21 cellular contexts compared by ENCODE assay signal in genomic region chr19:16860996-16861395, GRCh38. TPM values are rescaled to one million over a fixed set of nuclear protein-coding genes. Genes with fewer than 3 reads are reported as not detected.
DNase-seq lines count a peak whose midpoint lies in the region; ATAC-seq and TF ChIP-seq lines count a peak whose summit lies in the region.
"Had no signal": no experiment of that assay in that cellular context is flagged by ENCODE, and none has a peak within 500 bp of the region (broad histone marks: within the 10 kb centered on the region; RNA-seq: fewer than 3 reads in every experiment).

No MANE protein-coding gene starts in this region.

- peaks cover 23% of the 10 kb centered on the region for H3K4me1 ChIP-seq in BLaER1
- H3K4me1 ChIP-seq in IMR-90 (ENCODE audit: control insufficient read depth, insufficient read depth, low read length): peaks cover 2% of the 10 kb centered on the region; the same call in 1 of the 2 replicates
- no peaks in the 10 kb centered on the region for H3K4me1 ChIP-seq in neural progenitor cell
- H3K4me1 ChIP-seq in endodermal cell (ENCODE audit: control insufficient read depth, insufficient read depth, low read length): no peaks in the 10 kb centered on the region
- H3K4me1 ChIP-seq: A549 had no signal

- H3K27me3 Mint-ChIP-seq in WTC11 (ENCODE audit: low read depth) (no peaks in the 10 kb centered on the region), neural progenitor cell (ENCODE audit: insufficient read depth, low read depth) (peaks cover 2% of the 10 kb centered on the region), endodermal cell (ENCODE audit: insufficient read depth) (no peaks in the 10 kb centered on the region)
- H3K27me3 Mint-ChIP-seq: CD4-positive, alpha-beta memory T cell had no signal

- no peak for TF ChIP-seq RAD21 in IMR-90 (IDR thresholded peaks at IDR 0.05; ENCODE audit: low read length)

- peaks cover 8 to 23% of the 10 kb centered on the region in 2 experiments; a peak in 3 of 4 replicates for H3K79me1 ChIP-seq in IMR-90 (ENCODE audit: low read depth in 1 of 2, low read length in 2 of 2)

- no peaks in the 10 kb centered on the region for H3F3A ChIP-seq in neural progenitor cell (ENCODE audit: low read depth)

- H4K91ac ChIP-seq in IMR-90 (ENCODE audit: insufficient read depth, low read depth, low read length): no peak overlapping the region

- intact Hi-C loops in IMR-90 (cut with micrococcal nuclease): no loop called here

- no peak overlapping the region for H2AK5ac ChIP-seq in IMR-90 (ENCODE audit: low read depth, low read length)

- CTCF ChIA-PET in IMR-90 (lab: Yijun Ruan, JAX): no interaction called here
- CTCF ChIA-PET in WTC11 (lab: Charles Lee): interaction anchor here (0.7 to 1.0 kb wide), 2 partner anchors 26 to 84 kb away, joined by 3 to 4 read pairs; no protein-coding TSS in a partner anchor

- H3K23ac ChIP-seq in IMR-90 (ENCODE audit: low read depth, low read length): no peak overlapping the region

- no TSS peak for BruUV-seq in IMR-90 (replicated peaks; lab: Mats Ljungman, UMichigan)

- H3K4me1 Mint-ChIP-seq in WTC11: no peaks in the 10 kb centered on the region
- peaks cover 3% of the 10 kb centered on the region for H3K4me1 Mint-ChIP-seq in neural progenitor cell
- H3K4me1 Mint-ChIP-seq in endodermal cell: no peaks in the 10 kb centered on the region
- H3K4me1 Mint-ChIP-seq: CD4-positive, alpha-beta memory T cell had no signal

- H3K27ac Mint-ChIP-seq in WTC11 (peak overlapping the region; percentile 49; the same call in 1 of the 2 replicates), neural progenitor cell (no peak overlapping the region), endodermal cell (no peak overlapping the region)
- H3K27ac Mint-ChIP-seq: CD4-positive, alpha-beta memory T cell had no signal

- H3K9ac ChIP-seq in BLaER1: no peak overlapping the region
- H3K9ac ChIP-seq in IMR-90 (ENCODE audit: low read depth, low read length): no peak overlapping the region
- no peak overlapping the region for H3K9ac ChIP-seq in neural progenitor cell
- no peak overlapping the region for H3K9ac ChIP-seq in endodermal cell (ENCODE audit: extremely low read depth, low read length, poor library complexity, severe bottlenecking)
- H3K9ac ChIP-seq: BLaER1 treated with 17β-estradiol and CSF1 and Interleukin-3, amounts not matched to agents 10 nM and 100 nM had no signal

- H3K9me3 Mint-ChIP-seq in WTC11 (no peaks in the 10 kb centered on the region), neural progenitor cell (no peaks in the 10 kb centered on the region), endodermal cell (no peaks in the 10 kb centered on the region)
- H3K9me3 Mint-ChIP-seq: CD4-positive, alpha-beta memory T cell had no signal

- POLR2A ChIA-PET in IMR-90 (lab: Charles Lee; ENCODE audit: unreplicated experiment): no interaction called here
- POLR2A ChIA-PET in WTC11 (lab: Charles Lee): no interaction called here

- H3K9me1 ChIP-seq in IMR-90 (ENCODE audit: insufficient read depth, low read length): peaks cover 3% of the 10 kb centered on the region; the same call in 1 of the 2 replicates

- no peak for TF ChIP-seq CTCF in IMR-90 (conservative IDR thresholded peaks at IDR 0.05; ENCODE audit: low read depth, low read length)
- TF ChIP-seq CTCF in WTC11 (IDR thresholded peaks at IDR 0.05): no peak
- TF ChIP-seq CTCF in neural progenitor cell (IDR thresholded peaks at IDR 0.05): no peak
- TF ChIP-seq CTCF in endodermal cell (conservative IDR thresholded peaks at IDR 0.05): no peak

- H2BK120ac ChIP-seq in IMR-90 (ENCODE audit: low read depth, low read length): no peak overlapping the region

- H3K36me3 ChIP-seq in BLaER1 (peaks cover 89% of the 10 kb centered on the region), IMR-90 (ENCODE audit: control insufficient read depth, insufficient read depth, low read length) (peaks cover 51% of the 10 kb centered on the region), neural progenitor cell (no peaks in the 10 kb centered on the region), endodermal cell (ENCODE audit: control insufficient read depth, insufficient read depth, low read length) (peaks cover 45% of the 10 kb centered on the region)

- H3K79me2 ChIP-seq in neural progenitor cell (ENCODE audit: low read depth): no peaks in the 10 kb centered on the region

- H3K56ac ChIP-seq in IMR-90 (ENCODE audit: extremely low read depth, insufficient read depth, low read length): no peak overlapping the region

- no peak overlapping the region for H3K4ac ChIP-seq in IMR-90 (ENCODE audit: low read depth, low read length)

- H3K18ac ChIP-seq in IMR-90 (ENCODE audit: low read depth, low read length): no peak overlapping the region

- no peak overlapping the region for H4K5ac ChIP-seq in IMR-90 (ENCODE audit: low read depth, low read length)

- no CpG with 5 or more reads among the region's 4 CpGs for WGBS in IMR-90 (ENCODE audit: extremely low coverage in 2 of 2, insufficient read length in 1 of 2), 2 experiments
- WGBS in endodermal cell (ENCODE audit: insufficient coverage in 1 of 2, insufficient read length in 1 of 2), 2 experiments: 94 to 100% methylated on average over 2 to 4 of the region's 4 CpGs

- H3K4me2 ChIP-seq in BLaER1 (no peak overlapping the region), IMR-90 (ENCODE audit: low read depth, low read length) (no peak overlapping the region), neural progenitor cell (no peak overlapping the region)
- H3K4me2 ChIP-seq: A549 had no signal

- peak overlapping the region; percentile 21; the same call in 1 of the 2 replicates for H2BK20ac ChIP-seq in IMR-90 (ENCODE audit: low read depth, low read length)

- H3K27me3 ChIP-seq in BLaER1 (no peaks in the 10 kb centered on the region), IMR-90 (ENCODE audit: control insufficient read depth, insufficient read depth, low read length) (no peaks in the 10 kb centered on the region), neural progenitor cell (no peaks in the 10 kb centered on the region), endodermal cell (ENCODE audit: control insufficient read depth, insufficient read depth, low read length, poor library complexity, severe bottlenecking) (no peaks in the 10 kb centered on the region)
- H3K27me3 ChIP-seq: BLaER1 treated with 17β-estradiol and CSF1 and Interleukin-3, amounts not matched to agents 10 nM and 100 nM; MG63 had no signal

- no peaks in the 10 kb centered on the region; the same call in 1 of the 2 replicates for H4K20me1 ChIP-seq in BLaER1
- no peaks in the 10 kb centered on the region for H4K20me1 ChIP-seq in IMR-90 (ENCODE audit: insufficient read depth, low read length)
- H4K20me1 ChIP-seq in neural progenitor cell (ENCODE audit: low read depth): no peaks in the 10 kb centered on the region

- no peak for TF ChIP-seq POLR2A in IMR-90 (IDR thresholded peaks at IDR 0.05; ENCODE audit: low read depth, low read length)

- no peak overlapping the region for H2BK15ac ChIP-seq in IMR-90 (ENCODE audit: low read depth, low read length)

- dilution Hi-C loops in IMR-90 (cut with HindIII; ENCODE audit: low sequenced_read_pairs, unreplicated experiment): no loop called here

- peak overlapping the region; percentile 70 for H2AK9ac ChIP-seq in IMR-90 (replicated peaks; ENCODE audit: low read depth, low read length, poor library complexity)

- H3K4me3 ChIP-seq in BLaER1 (no peak overlapping the region), IMR-90 (ENCODE audit: insufficient read depth, low read depth, low read length) (no peak overlapping the region), neural progenitor cell (no peak overlapping the region), endodermal cell (ENCODE audit: low read length) (no peak overlapping the region)
- H3K4me3 ChIP-seq: A549; BLaER1 treated with 17β-estradiol and CSF1 and Interleukin-3, amounts not matched to agents 10 nM and 100 nM; MG63 had no signal

- H3K36me3 Mint-ChIP-seq in WTC11: peaks cover 34% of the 10 kb centered on the region
- peaks cover 26% of the 10 kb centered on the region for H3K36me3 Mint-ChIP-seq in neural progenitor cell
- peaks cover 66% of the 10 kb centered on the region for H3K36me3 Mint-ChIP-seq in endodermal cell (ENCODE audit: low read depth)

- ATAC-seq in IMR-90 (ENCODE audit: low read depth) (no peak), WTC11 (no peak), HG03097 (IDR thresholded peaks at IDR 0.05; ENCODE audit: low FRiP score, unreplicated experiment) (no peak), esophagus mucosa (no peak)
- ATAC-seq: A549, PC-3 had no signal

- no peak overlapping the region for H4K8ac ChIP-seq in IMR-90 (ENCODE audit: low read depth in 2 of 2, low read length in 2 of 2)

- H3K4me3 Mint-ChIP-seq in WTC11 (no peak overlapping the region), neural progenitor cell (peak overlapping the region; percentile 8), endodermal cell (no peak overlapping the region)
- H3K4me3 Mint-ChIP-seq: CD4-positive, alpha-beta memory T cell had no signal

- H2BK5ac ChIP-seq in IMR-90 (ENCODE audit: low read depth, low read length, poor library complexity, severe bottlenecking): no peak overlapping the region

- DNase-seq in IMR-90 (no peak), WTC11 (ENCODE audit: low spot score) (no peak), neural progenitor cell (ENCODE audit: low spot score) (no peak), endodermal cell (no peak)
- DNase-seq: CD4-positive, alpha-beta memory T cell; DMS153; MG63; NCI-H1417; NCI-H1694 treated with DMSO at 0.1 percent for 48 hours; NCI-H2081 treated with DMSO at 0.1 percent for 48 hours; NCI-H2171 treated with DMSO at 0.1 percent for 48 hours; NCI-H524 treated with DMSO at 0.1 percent for 48 hours; PC-3; Right ventricle myocardium superior had no signal

- in situ Hi-C loops in IMR-90 (cut with MboI; ENCODE audit: low sequenced_read_pairs): no loop called here

- H2AFZ ChIP-seq in IMR-90 (replicated peaks; ENCODE audit: low read length, poor library complexity) (no peak overlapping the region), neural progenitor cell (replicated peaks) (no peak overlapping the region)

- no peaks in the 10 kb centered on the region for H3K9me3 ChIP-seq in BLaER1
- H3K9me3 ChIP-seq in IMR-90 (ENCODE audit: control insufficient read depth, insufficient read depth, low read length): no peaks in the 10 kb centered on the region
- H3K9me3 ChIP-seq in neural progenitor cell (ENCODE audit: low read depth): no peaks in the 10 kb centered on the region
- no peaks in the 10 kb centered on the region for H3K9me3 ChIP-seq in endodermal cell (ENCODE audit: control insufficient read depth, low read length)
- H3K9me3 ChIP-seq: A549; BLaER1 treated with 17β-estradiol and CSF1 and Interleukin-3, amounts not matched to agents 10 nM and 100 nM; MG63 had no signal

- H3K14ac ChIP-seq in IMR-90 (replicated peaks; ENCODE audit: low read depth, low read length): no peak overlapping the region

- H3K27ac ChIP-seq in BLaER1: peak overlapping the region; percentile 26; the same call in 1 of the 2 replicates
- no peak overlapping the region for H3K27ac ChIP-seq in IMR-90 (ENCODE audit: insufficient read depth, low read length)
- no peak overlapping the region for H3K27ac ChIP-seq in neural progenitor cell
- H3K27ac ChIP-seq in endodermal cell (ENCODE audit: low read depth, low read length): no peak overlapping the region
- H3K27ac ChIP-seq: A549 had no signal

RNA-seq across cellular contexts. Expression of gene F2RL3, which starts 27.8 kb away (rescaled TPM):
- not detected in 2 replicates for total RNA-seq in IMR-90 (2012; rRNA removed)
- polyA plus RNA-seq in IMR-90 (2012; rRNA removed): 0.03 TPM in 1 of 2 replicates, not detected in the other
- polyA plus RNA-seq in IMR-90 (2012; cell fraction: cytosol; rRNA removed): 0.02 TPM in 1 of 2 replicates, not detected in the other
- 0.02 and 0.11 TPM in 2 replicates for polyA plus RNA-seq in IMR-90 (2012; cell fraction: nucleus; rRNA removed; ENCODE audit: low replicate concordance)
- 0.11 to 0.14 TPM in 2 of 3 replicates, not detected in the other for total RNA-seq in WTC11 (2021)
- total RNA-seq in neural progenitor cell (ENCODE audit: low replicate concordance): 0.03 TPM in 1 of 2 replicates, not detected in the other
- total RNA-seq in endodermal cell: not detected
- polyA plus RNA-seq in endodermal cell (2013, experiment 1 of 2): not detected
- not detected for polyA plus RNA-seq in endodermal cell (2013, experiment 2 of 2)
- total RNA-seq in esophagus mucosa: 0.24 TPM
- total RNA-seq: CD4-positive, alpha-beta memory T cell; LHCN-M2; SK-MEL-5 had no signal
- polyA plus RNA-seq: A549; CD4-positive, alpha-beta memory T cell had no signal

RNA-seq across cellular contexts. Expression of gene SIN3B, which starts 31.8 kb away (rescaled TPM):
- total RNA-seq in IMR-90 (2012; rRNA removed) (7.9 and 9.2 TPM in 2 replicates), WTC11 (2021) (76.8 to 87.7 TPM (median 80.0 TPM) in 3 replicates), neural progenitor cell (ENCODE audit: low replicate concordance) (21.2 and 36.4 TPM in 2 replicates), endodermal cell (10 to 100 TPM; 68.0 to 78.4 TPM), esophagus mucosa (19.7 TPM)
- 40.0 and 51.2 TPM in 2 replicates for polyA plus RNA-seq in IMR-90 (2012; rRNA removed)
- polyA plus RNA-seq in IMR-90 (2012; cell fraction: cytosol; rRNA removed): 23.0 and 34.9 TPM in 2 replicates
- polyA plus RNA-seq in IMR-90 (2012; cell fraction: nucleus; rRNA removed; ENCODE audit: low replicate concordance): 209 and 480 TPM in 2 replicates
- polyA plus RNA-seq in endodermal cell (2013, experiment 1 of 2): 52.3 TPM
- 49.2 TPM for polyA plus RNA-seq in endodermal cell (2013, experiment 2 of 2)
